Comparison of ENCODE assay signal across 18 cellular contexts in the genomic region with DNA sequence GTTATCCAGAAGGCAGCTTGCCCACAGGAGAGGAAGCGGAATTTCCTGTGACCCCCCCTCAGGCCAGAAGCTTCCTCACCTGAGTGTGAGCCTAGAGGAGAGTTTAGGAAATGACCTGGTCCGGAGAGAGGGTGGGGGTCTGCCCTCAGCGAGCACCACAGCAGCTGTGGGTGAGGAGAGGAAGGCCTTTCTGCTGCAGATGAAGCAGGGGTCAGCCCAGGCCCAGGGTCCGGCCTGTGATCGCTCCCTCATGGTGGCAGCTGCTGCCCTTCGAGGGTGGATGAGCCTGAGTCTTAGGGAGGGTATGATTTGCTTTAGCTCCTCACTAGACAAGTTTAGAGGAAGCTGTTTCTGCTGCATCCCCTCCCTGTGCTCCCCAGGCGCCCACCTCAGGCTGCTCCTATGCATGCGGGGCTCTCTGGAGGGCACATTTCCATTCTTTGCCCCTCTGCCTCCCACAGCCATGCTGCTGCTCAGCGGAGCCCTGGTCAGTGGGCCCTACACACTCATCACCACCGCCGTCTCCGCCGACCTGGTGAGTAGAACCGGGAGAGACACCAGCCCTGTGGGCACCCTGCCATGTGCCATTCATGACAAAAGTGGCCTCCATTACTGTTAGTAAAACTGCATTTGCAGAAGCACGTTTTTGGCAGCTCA. TPM values are rescaled to one million over a fixed set of nuclear protein-coding genes. Genes with fewer than 3 reads are reported as not detected.
DNase-seq lines count a peak whose midpoint lies in the region; ATAC-seq and TF ChIP-seq lines count a peak whose summit lies in the region.
"Had no signal": no experiment of that assay in that cellular context is flagged by ENCODE, and none has a peak within 500 bp of the region (broad histone marks: within the 10 kb centered on the region; RNA-seq: fewer than 3 reads in every experiment).

No MANE protein-coding gene starts in this region.

- H3K4me1 Mint-ChIP-seq in GM23338, result no peaks in the 10 kb centered on the region; the same call in 1 of the 3 replicates

- H3K27me3 ChIP-seq in GM23338 (ENCODE audit: insufficient read depth), result no peaks in the 10 kb centered on the region
- H3K27me3 ChIP-seq in dorsolateral prefrontal cortex, result no peaks in the 10 kb centered on the region
- no peaks in the 10 kb centered on the region for H3K27me3 ChIP-seq in sigmoid colon
- H3K27me3 ChIP-seq: right atrium auricular region had no signal

- no peak overlapping the region for H3K4me3 Mint-ChIP-seq in GM23338
- H3K4me3 Mint-ChIP-seq: activated CD8-positive, alpha-beta T cell treated with anti-CD3 and anti-CD28 coated beads, Interleukin-2, amount 10 ng/mL, durations not matched to agents 7 days and 5 days; nephron progenitor cell had no signal

- H3K36me3 ChIP-seq in GM23338 (ENCODE audit: insufficient read depth), result no peaks in the 10 kb centered on the region
- H3K36me3 ChIP-seq in sigmoid colon, result peaks cover 0 to 31% (median 0%) of the 10 kb centered on the region in 4 donors

- 93% methylated on average over 15 of the region's 15 CpGs for WGBS in sigmoid colon, 2 donors

- no peaks in the 10 kb centered on the region for H3F3A ChIP-seq in GM23338 (replicated peaks; ENCODE audit: low read depth)

- TF ChIP-seq POLR2A in sigmoid colon (IDR thresholded peaks at IDR 0.05), result no peak

- peaks cover 60% of the 10 kb centered on the region for H3K36me3 Mint-ChIP-seq in GM23338 (ENCODE audit: low read depth)

- H3K4me2 ChIP-seq in GM23338, result no peak overlapping the region

- H3K27me3 Mint-ChIP-seq in GM23338 (ENCODE audit: insufficient read depth, low read depth, poor library complexity), result peaks cover 8% of the 10 kb centered on the region

- TF ChIP-seq EP300 in sigmoid colon (IDR thresholded peaks at IDR 0.05), result no peak

- H3K27ac ChIP-seq in GM23338 (ENCODE audit: low read depth), result no peak overlapping the region
- H3K27ac ChIP-seq in dorsolateral prefrontal cortex, result no peak overlapping the region
- H3K27ac ChIP-seq in sigmoid colon, result no peak overlapping the region
- H3K27ac ChIP-seq: right atrium auricular region had no signal

- TF ChIP-seq CTCF in GM23338 (conservative IDR thresholded peaks at IDR 0.05; ENCODE audit: low read depth in 2 of 2) (no peak), dorsolateral prefrontal cortex (IDR thresholded peaks at IDR 0.05 in 54 of 56, conservative IDR thresholded peaks at IDR 0.05 in 2 of 56; ENCODE audit: low read depth in 1 of 56, partially characterized antibody in 56 of 56) (no peak), sigmoid colon (IDR thresholded peaks at IDR 0.05) (no peak)

- H3K9me3 ChIP-seq in sigmoid colon, result no peaks in the 10 kb centered on the region
- H3K9me3 ChIP-seq: Caco-2, right atrium auricular region had no signal

- H3K27ac Mint-ChIP-seq in GM23338, result no peak overlapping the region
- H3K27ac Mint-ChIP-seq: activated CD8-positive, alpha-beta T cell treated with anti-CD3 and anti-CD28 coated beads, Interleukin-2, amount 10 ng/mL, durations not matched to agents 7 days and 5 days; nephron progenitor cell had no signal

- no peaks in the 10 kb centered on the region for H3K9me3 Mint-ChIP-seq in GM23338
- H3K9me3 Mint-ChIP-seq: nephron progenitor cell had no signal

- no peak overlapping the region for H2AFZ ChIP-seq in GM23338

- H3K79me2 ChIP-seq in GM23338 (replicated peaks; ENCODE audit: insufficient read depth), result no peaks in the 10 kb centered on the region

- DNase-seq in GM23338 (ENCODE audit: low spot score), result no peak
- DNase-seq in NCI-H2029 (lab: John Stamatoyannopoulos, UW), result peak; percentile 44
- peak in 6 of 10 donors; percentile 13 to 31 (median 20) for DNase-seq in dorsolateral prefrontal cortex
- peak; percentile 61 for DNase-seq in sigmoid colon
- no peak for DNase-seq in COLO829 (ENCODE audit: low spot score)
- DNase-seq in NCI-H2107 (lab: John Stamatoyannopoulos, UW), result no peak
- DNase-seq: activated CD8-positive, alpha-beta T cell treated with anti-CD3 and anti-CD28 coated beads, Interleukin-2, amount 10 ng/mL, durations not matched to agents 7 days and 5 days; AML-193; cerebellar nuclear complex; IMR-90; NCI-H1694; NCI-H510A treated with DMSO at 0.1 percent for 48 hours; nephron progenitor cell; SHP77; stimulated activated naive CD8-positive, alpha-beta T cell treated with anti-CD3 and anti-CD28 coated beads, Interleukin-15, Interleukin-2, amounts not matched to agents 100 U/mL and 50 U/mL, for 24 hours had no signal

- intact Hi-C loops in dorsolateral prefrontal cortex (cut with DNase I) (no loop called here), sigmoid colon (cut with DNase I) (loop anchor here (10.0 kb wide), 1 partner anchor 48 kb away; no protein-coding TSS in a partner anchor)

- ATAC-seq in GM23338 (peak; percentile 18; the same call in 2 of the 3 replicates), HG03469 (IDR thresholded peaks at IDR 0.05; ENCODE audit: unreplicated experiment) (no peak)
- ATAC-seq: activated CD8-positive, alpha-beta T cell treated with anti-CD3 and anti-CD28 coated beads, Interleukin-2, amount 10 ng/mL, durations not matched to agents 7 days and 5 days; stimulated activated naive CD8-positive, alpha-beta T cell treated with anti-CD3 and anti-CD28 coated beads, Interleukin-15, Interleukin-2, amounts not matched to agents 100 U/mL and 50 U/mL, for 24 hours had no signal

- H3K4me3 ChIP-seq in GM23338 (no peak overlapping the region), dorsolateral prefrontal cortex (no peak overlapping the region), sigmoid colon (no peak overlapping the region)
- H3K4me3 ChIP-seq: right atrium auricular region had no signal

- H3K9me2 ChIP-seq in GM23338 (ENCODE audit: insufficient read depth), result no peaks in the 10 kb centered on the region

- H3K4me1 ChIP-seq in GM23338 (ENCODE audit: insufficient read depth), result no peaks in the 10 kb centered on the region
- no peaks in the 10 kb centered on the region for H3K4me1 ChIP-seq in sigmoid colon
- H3K4me1 ChIP-seq: Caco-2, right atrium auricular region had no signal

- no peaks in the 10 kb centered on the region; the same call in 1 of the 2 replicates for H4K20me1 ChIP-seq in GM23338 (replicated peaks; ENCODE audit: insufficient read depth)

TF ChIP-seq in GM23338, 12 proteins besides CTCF, POLR2A, EP300 and RAD21 (continues in another document):
- no peak for TF ChIP-seq REST (IDR thresholded peaks at IDR 0.05; ENCODE audit: unreplicated experiment)
- no peak for TF ChIP-seq ZNF331 (CRISPR knock-in tag; IDR thresholded peaks at IDR 0.05; ENCODE audit: low read depth)
- no peak for TF ChIP-seq JUNB (IDR thresholded peaks at IDR 0.05; ENCODE audit: unreplicated experiment)
- TF ChIP-seq CREB1 (CRISPR knock-in tag; IDR thresholded peaks at IDR 0.05; ENCODE audit: low read depth), result no peak
- no peak for TF ChIP-seq ZNF114 (CRISPR knock-in tag; IDR thresholded peaks at IDR 0.05)
- no peak for TF ChIP-seq EZH2phosphoT487 (IDR thresholded peaks at IDR 0.05; ENCODE audit: unreplicated experiment)
- no peak for TF ChIP-seq POLR2AphosphoS5 (IDR thresholded peaks at IDR 0.05; ENCODE audit: low read depth)
- TF ChIP-seq EZH2 (IDR thresholded peaks at IDR 0.05; ENCODE audit: low read depth, unreplicated experiment), result no peak
- TF ChIP-seq NANOG (IDR thresholded peaks at IDR 0.05; ENCODE audit: borderline replicate concordance), result no peak

RNA-seq across cellular contexts. Expression of gene SLC37A1, which starts 53.0 kb away (rescaled TPM):
- total RNA-seq in GM23338 (2014; rRNA removed; shearing (Covaris generic)), result 25.2 and 30.3 TPM in 2 replicates
- polyA plus RNA-seq in GM23338 (2016; fragmentation: Nextera tagmentation; extraction: Ambion mirVana), result 11.0 and 14.0 TPM in 2 replicates
- total RNA-seq in dorsolateral prefrontal cortex, result 10 to 100 TPM in 109 of 120 experiments, 1 to 10 TPM in 11; 6.5 to 24.8 (median 15.3) TPM
- total RNA-seq in sigmoid colon, result 1 to 10 TPM; 2.3 to 7.8 (median 5.0) TPM
- 10 to 100 TPM; 21.0 to 98.5 (median 31.2) TPM for polyA plus RNA-seq in sigmoid colon

Comparison
In these comparisons a context has a peak if more than half of its experiments do, and no peak if none do; other contexts are left out.
1. DNase-seq: peak in NCI-H2029 (single experiment), dorsolateral prefrontal cortex (6 of 10) and sigmoid colon (single experiment); none in GM23338 (single experiment), COLO829 (single experiment) and NCI-H2107 (single experiment).